ENCODE assay signal across 9 cellular contexts in the genomic region with DNA sequence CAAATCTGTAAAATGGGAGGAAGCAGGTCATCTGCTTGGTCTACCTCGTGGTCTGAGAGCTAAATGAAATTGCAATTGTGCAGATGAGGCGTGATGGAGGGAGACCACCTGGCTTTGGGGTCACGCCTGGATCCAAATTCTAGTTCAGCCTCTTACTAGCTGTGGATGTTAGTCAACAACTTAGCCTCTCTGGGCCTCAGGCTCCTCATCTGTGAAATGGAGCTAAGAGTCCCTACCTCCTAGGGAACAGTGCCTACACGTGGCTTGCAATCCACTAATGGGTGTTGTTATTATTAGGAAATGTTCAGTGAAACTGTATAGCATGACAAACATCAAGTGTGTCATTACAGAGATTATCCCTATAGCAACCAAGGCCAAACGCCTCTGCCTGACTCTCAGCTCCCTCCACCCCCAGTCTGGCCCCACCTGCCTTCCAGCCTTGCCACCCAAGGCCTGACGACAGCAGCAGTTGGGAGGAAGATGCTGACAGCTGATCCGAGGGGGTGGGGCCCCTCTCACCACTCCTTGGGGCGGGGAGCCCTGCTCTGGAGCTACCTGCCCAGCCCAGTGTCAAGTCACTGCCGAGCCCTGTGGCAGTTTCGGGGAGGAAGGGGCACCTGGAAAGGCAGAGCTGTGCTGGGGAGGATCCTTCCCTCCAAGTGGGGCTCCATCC. TPM values are rescaled to one million over a fixed set of nuclear protein-coding genes. Genes with fewer than 3 reads are reported as not detected.
DNase-seq lines count a peak whose midpoint lies in the region; ATAC-seq, FAIRE-seq and TF ChIP-seq lines count a peak whose summit lies in the region.
"Had no signal": no experiment of that assay in that cellular context is flagged by ENCODE, and none has a peak within 500 bp of the region (broad histone marks: within the 10 kb centered on the region; RNA-seq: fewer than 3 reads in every experiment).

No MANE protein-coding gene starts in this region.

- DNase-seq in NCI-H2107 treated with DMSO at 0.1 percent for 48 hours (lab: John Stamatoyannopoulos, UW; ENCODE audit: unreplicated experiment): peak; percentile 52
- DNase-seq in ascending aorta (ENCODE audit: low spot score in 2 of 2): no peak
- peak; percentile 56 for DNase-seq in left lobe of liver (ENCODE audit: low spot score)
- no peak for DNase-seq in NCI-H187 (lab: John Stamatoyannopoulos, UW)

- FAIRE-seq in G401.6 (lab: Jason Lieb, UNC): peak; percentile 31
- FAIRE-seq: endometrium had no signal

- ATAC-seq in left lobe of liver (no peak), GM18520 (IDR thresholded peaks at IDR 0.05; ENCODE audit: unreplicated experiment) (no peak), HG02588 (IDR thresholded peaks at IDR 0.05; ENCODE audit: unreplicated experiment) (no peak), GM18511 (IDR thresholded peaks at IDR 0.05; ENCODE audit: unreplicated experiment) (no peak)

- intact Hi-C loops in ascending aorta (cut with DNase I): loop anchor here (1.0 to 5.0 kb wide), 2 partner anchors 83 to 97 kb away; a partner anchor contains a TSS

- peak overlapping the region; percentile 81 to 89 for H3K27ac ChIP-seq in ascending aorta

- no peak for TF ChIP-seq CTCF in ascending aorta (IDR thresholded peaks at IDR 0.05)

- no peaks in the 10 kb centered on the region for H3K27me3 ChIP-seq in ascending aorta

- H3K4me1 ChIP-seq in ascending aorta: peaks cover 11 to 27% of the 10 kb centered on the region in 2 donors

- H3K36me3 ChIP-seq in ascending aorta: no peaks in the 10 kb centered on the region

- no peaks in the 10 kb centered on the region for H3K9me3 ChIP-seq in ascending aorta

- no peak overlapping the region for H3K4me3 ChIP-seq in ascending aorta

RNA-seq across cellular contexts. Expression of a gene that starts 1.7 kb away (rescaled TPM):
- 82.6 TPM for total RNA-seq in ascending aorta
- 23.2 TPM for total RNA-seq in left lobe of liver

RNA-seq across cellular contexts. Expression of a gene that starts 32.1 kb away (rescaled TPM):
- total RNA-seq in ascending aorta (6.3 TPM), left lobe of liver (4.8 TPM)

Comparison
In these comparisons a context has a peak if more than half of its experiments do, and no peak if none do; other contexts are left out.
1. DNase-seq: peak in NCI-H2107 treated with DMSO at 0.1 percent for 48 hours (single experiment) and left lobe of liver (single experiment); none in ascending aorta (0 of 2) and NCI-H187 (0 of 2).